1 cellular context compared by ENCODE assay signal in genomic region chr7:23013715-23014649, GRCh38.
TF ChIP-seq lines count a peak whose summit lies in the region.

Gene HYCC1 (minus strand): TSS chr7:23014130. CDS start chr7:22991111, 23,019 bp downstream.

TF ChIP-seq in HepG2, 621 proteins besides CTCF, POLR2A, EP300 and RAD21 (continued from another document and continues in another):
- TF ChIP-seq IRX3 (CRISPR knock-in tag; IDR thresholded peaks at IDR 0.05; ENCODE audit: borderline replicate concordance, low read depth), result no peak
- TF ChIP-seq FOXJ3 (CRISPR knock-in tag; IDR thresholded peaks at IDR 0.05; ENCODE audit: borderline replicate concordance), result no peak
- no peak for TF ChIP-seq ZHX1 (CRISPR knock-in tag; IDR thresholded peaks at IDR 0.05; ENCODE audit: low read depth)
- TF ChIP-seq SNRNP70 (IDR thresholded peaks at IDR 0.05; ENCODE audit: low read depth, low read length), result no peak
- no peak; the same call in 1 of the 2 replicates for TF ChIP-seq ZFP90 (CRISPR knock-in tag; IDR thresholded peaks at IDR 0.05; ENCODE audit: borderline replicate concordance)
- no peak for TF ChIP-seq LCORL (IDR thresholded peaks at IDR 0.05)
- no peak for TF ChIP-seq LCORL (CRISPR knock-in tag; IDR thresholded peaks at IDR 0.05)
- TF ChIP-seq SMYD3 (CRISPR knock-in tag; IDR thresholded peaks at IDR 0.05), result no peak
- TF ChIP-seq PAX8 (CRISPR knock-in tag; IDR thresholded peaks at IDR 0.05; ENCODE audit: borderline replicate concordance), result 0 out of 2 replicates have a peak, but pooled peaks have one; percentile 45
- no peak for TF ChIP-seq MEIS2 (CRISPR knock-in tag; IDR thresholded peaks at IDR 0.05)
- peak; percentile 50; the same call in 1 of the 2 replicates for TF ChIP-seq POGK (CRISPR knock-in tag; conservative IDR thresholded peaks at IDR 0.05)
- no peak; the same call in 1 of the 2 replicates for TF ChIP-seq ZSCAN30 (CRISPR knock-in tag; IDR thresholded peaks at IDR 0.05)
- TF ChIP-seq ZNF446 (CRISPR knock-in tag; IDR thresholded peaks at IDR 0.05), result no peak
- no peak for TF ChIP-seq EHMT2 (IDR thresholded peaks at IDR 0.05; ENCODE audit: borderline replicate concordance, low read depth, low read length)
- no peak for TF ChIP-seq GZF1 (CRISPR knock-in tag; IDR thresholded peaks at IDR 0.05)
- TF ChIP-seq CC2D1A (CRISPR knock-in tag; IDR thresholded peaks at IDR 0.05), result no peak
- no peak; the same call in 1 of the 2 replicates for TF ChIP-seq ZNF350 (CRISPR knock-in tag; IDR thresholded peaks at IDR 0.05; ENCODE audit: borderline replicate concordance, low read depth)
- TF ChIP-seq GABPB1 (CRISPR knock-in tag; IDR thresholded peaks at IDR 0.05), result peak; percentile 73
- TF ChIP-seq RFXAP (CRISPR knock-in tag; IDR thresholded peaks at IDR 0.05; ENCODE audit: borderline replicate concordance), result peak; percentile 37; the same call in 1 of the 2 replicates
- TF ChIP-seq NR3C1 (CRISPR knock-in tag; IDR thresholded peaks at IDR 0.05), result no peak
- no peak for TF ChIP-seq ZNF17 (CRISPR knock-in tag; IDR thresholded peaks at IDR 0.05)
- TF ChIP-seq FUBP1 (CRISPR knock-in tag; IDR thresholded peaks at IDR 0.05; ENCODE audit: borderline replicate concordance), result no peak
- peak; percentile 71; the same call in 1 of the 2 replicates for TF ChIP-seq TBX2 (CRISPR knock-in tag; IDR thresholded peaks at IDR 0.05; ENCODE audit: borderline replicate concordance)
- TF ChIP-seq ELF4 (CRISPR knock-in tag; IDR thresholded peaks at IDR 0.05; ENCODE audit: borderline replicate concordance), result no peak
- 0 out of 2 replicates have a peak, but pooled peaks have one; percentile 29 for TF ChIP-seq MXD1 (CRISPR knock-in tag; IDR thresholded peaks at IDR 0.05)
- TF ChIP-seq FOXA1 (IDR thresholded peaks at IDR 0.05), result no peak
- TF ChIP-seq FOXA1 (CRISPR knock-in tag; IDR thresholded peaks at IDR 0.05), result no peak
- TF ChIP-seq ZFX (CRISPR knock-in tag; IDR thresholded peaks at IDR 0.05; ENCODE audit: low read depth), result peak; percentile 49; the same call in 1 of the 2 replicates
- TF ChIP-seq JDP2 (CRISPR knock-in tag; IDR thresholded peaks at IDR 0.05; ENCODE audit: borderline replicate concordance), result no peak
- 0 out of 2 replicates have a peak, but pooled peaks have one; percentile 31 for TF ChIP-seq TBX3 (IDR thresholded peaks at IDR 0.05; ENCODE audit: borderline replicate concordance)
- TF ChIP-seq THYN1 (CRISPR knock-in tag; IDR thresholded peaks at IDR 0.05; ENCODE audit: borderline replicate concordance, low read depth), result no peak
- peak; percentile 42; the same call in 1 of the 2 replicates for TF ChIP-seq ARID5B (CRISPR knock-in tag; IDR thresholded peaks at IDR 0.05)
- TF ChIP-seq CHD2 (IDR thresholded peaks at IDR 0.05; ENCODE audit: low read depth, low read length), result 0 out of 2 replicates have a peak, but pooled peaks have one; percentile 25
- TF ChIP-seq MYNN (CRISPR knock-in tag; IDR thresholded peaks at IDR 0.05; ENCODE audit: low read depth), result no peak
- TF ChIP-seq TEAD2 (CRISPR knock-in tag; IDR thresholded peaks at IDR 0.05), result no peak
- no peak for TF ChIP-seq ZBTB39 (CRISPR knock-in tag; IDR thresholded peaks at IDR 0.05)
- no peak; the same call in 1 of the 2 replicates for TF ChIP-seq RFX5 (IDR thresholded peaks at IDR 0.05; ENCODE audit: low read depth, low read length)
- no peak for TF ChIP-seq ZNF484 (CRISPR knock-in tag; IDR thresholded peaks at IDR 0.05; ENCODE audit: borderline replicate concordance, low read depth)
- no peak for TF ChIP-seq ZNF30 (CRISPR knock-in tag; IDR thresholded peaks at IDR 0.05)
- no peak for TF ChIP-seq CBX1 (IDR thresholded peaks at IDR 0.05; ENCODE audit: low read depth)
- TF ChIP-seq MBNL3 (CRISPR knock-in tag; conservative IDR thresholded peaks at IDR 0.05), result no peak
- no peak for TF ChIP-seq TOE1 (CRISPR knock-in tag; IDR thresholded peaks at IDR 0.05)
- TF ChIP-seq ZEB1 (IDR thresholded peaks at IDR 0.05; ENCODE audit: insufficient replicate concordance, low read depth), result no peak
- 0 out of 2 replicates have a peak, but pooled peaks have one; percentile 58 for TF ChIP-seq DZIP1 (CRISPR knock-in tag; IDR thresholded peaks at IDR 0.05)
- no peak for TF ChIP-seq HNRNPL (IDR thresholded peaks at IDR 0.05; ENCODE audit: low read depth, low read length)
- TF ChIP-seq PHF5A (CRISPR knock-in tag; IDR thresholded peaks at IDR 0.05; ENCODE audit: low read depth, unreplicated experiment), result no peak
- peak; percentile 72; the same call in 1 of the 2 replicates for TF ChIP-seq KDM5B (CRISPR knock-in tag; IDR thresholded peaks at IDR 0.05; ENCODE audit: borderline replicate concordance)
- no peak for TF ChIP-seq ELK4 (CRISPR knock-in tag; IDR thresholded peaks at IDR 0.05; ENCODE audit: borderline replicate concordance)
- no peak for TF ChIP-seq MAFG (CRISPR knock-in tag; IDR thresholded peaks at IDR 0.05)
- TF ChIP-seq ZNF839 (CRISPR knock-in tag; IDR thresholded peaks at IDR 0.05; ENCODE audit: borderline replicate concordance), result no peak
- TF ChIP-seq ZNF841 (CRISPR knock-in tag; IDR thresholded peaks at IDR 0.05; ENCODE audit: borderline replicate concordance), result no peak
- peak; percentile 30; the same call in 1 of the 2 replicates for TF ChIP-seq CBX5 (CRISPR knock-in tag; IDR thresholded peaks at IDR 0.05; ENCODE audit: borderline replicate concordance)
- TF ChIP-seq MLLT10 (CRISPR knock-in tag; IDR thresholded peaks at IDR 0.05), result no peak
